ENCODE assay signal across 14 cellular contexts in the genomic region with DNA sequence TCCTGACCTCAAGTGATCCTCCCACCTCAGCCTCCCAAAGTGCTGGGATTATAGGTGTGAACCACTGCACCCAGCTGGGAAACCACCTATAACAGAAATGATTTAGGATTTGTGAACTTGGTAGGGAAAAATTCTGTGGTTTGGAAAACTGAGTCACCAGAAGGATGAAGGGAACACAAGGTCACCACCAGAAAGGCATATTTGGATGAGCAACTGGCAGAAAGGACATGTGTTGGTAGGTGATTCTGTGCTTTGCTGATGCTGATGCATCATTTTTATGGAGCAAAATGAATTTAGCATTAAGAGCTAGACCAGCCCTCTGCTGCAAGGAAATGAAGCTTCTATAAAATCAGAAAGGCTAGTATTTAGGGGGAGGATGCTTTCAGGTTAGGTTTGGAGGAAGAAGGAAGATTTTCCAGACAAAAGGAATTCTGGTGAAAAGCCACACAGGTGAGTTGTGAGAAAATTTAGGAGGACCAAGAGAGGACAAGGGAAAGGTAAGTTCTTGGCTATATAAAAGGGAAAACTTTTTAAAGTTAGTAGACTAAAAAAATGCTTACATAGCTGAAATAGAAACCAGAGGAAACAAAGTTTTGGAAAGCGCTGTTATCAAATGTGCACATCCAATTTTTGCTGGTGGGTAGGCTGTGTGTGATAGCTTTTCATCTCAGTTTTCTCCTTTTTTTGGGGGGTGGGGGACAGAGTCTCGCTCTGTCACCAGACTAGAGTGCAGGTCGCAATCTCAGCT. TPM values are rescaled to one million over a fixed set of nuclear protein-coding genes. Genes with fewer than 3 reads are reported as not detected.
A peak's percentile ranks its signal among the peaks of the same experiment; 100 is the strongest.
DNase-seq lines count a peak whose midpoint lies in the region; ATAC-seq, FAIRE-seq and TF ChIP-seq lines count a peak whose summit lies in the region.
"Had no signal": no experiment of that assay in that cellular context is flagged by ENCODE, and none has a peak within 500 bp of the region (broad histone marks: within the 10 kb centered on the region; RNA-seq: fewer than 3 reads in every experiment).

No MANE protein-coding gene starts in this region.

- ATAC-seq in activated T-cell treated with anti-CD3 and anti-CD28 coated beads, Interleukin-2, amount 50 U/mL, for 72 hours (replicated peaks in 1 of 2), result no peak
- ATAC-seq in pancreas, result no peak
- ATAC-seq: CD8-positive, alpha-beta T cell; HCT116 had no signal

- peaks cover 14 to 31% of the 10 kb centered on the region in 2 donors for H3K36me3 Mint-ChIP-seq in activated T-cell treated with anti-CD3 and anti-CD28 coated beads, Interleukin-2, amount 50 U/mL, for 72 hours (ENCODE audit: insufficient read depth in 2 of 2)
- peaks cover 32% of the 10 kb centered on the region for H3K36me3 Mint-ChIP-seq in activated CD4-positive, alpha-beta memory T cell treated with anti-CD3 and anti-CD28 coated beads, Interleukin-2, amount 10 ng/mL, durations not matched to agents 7 days and 5 days (ENCODE audit: low read depth)
- H3K36me3 Mint-ChIP-seq: neural progenitor cell had no signal

- peak overlapping the region; percentile 73 for H3K27ac Mint-ChIP-seq in activated T-cell treated with anti-CD3 and anti-CD28 coated beads, Interleukin-2, amount 50 U/mL, for 72 hours
- H3K27ac Mint-ChIP-seq in activated CD4-positive, alpha-beta memory T cell treated with anti-CD3 and anti-CD28 coated beads, Interleukin-2, amount 10 ng/mL, durations not matched to agents 7 days and 5 days, result peak overlapping the region; percentile 26
- H3K27ac Mint-ChIP-seq: CD8-positive, alpha-beta T cell; neural progenitor cell had no signal

- intact Hi-C loops in transverse colon (cut with DNase I; ENCODE audit: low total_unique reads) (no loop called here), pancreas (cut with DNase I) (loop anchor here in 1 of 3 donors (10.0 kb wide), 1 partner anchor 158 kb away; a partner anchor contains a TSS)

- peaks cover 49% of the 10 kb centered on the region for H3K4me1 Mint-ChIP-seq in activated T-cell treated with anti-CD3 and anti-CD28 coated beads, Interleukin-2, amount 50 U/mL, for 72 hours (ENCODE audit: low read depth)
- H3K4me1 Mint-ChIP-seq in activated CD4-positive, alpha-beta memory T cell treated with anti-CD3 and anti-CD28 coated beads, Interleukin-2, amount 10 ng/mL, durations not matched to agents 7 days and 5 days, result peaks cover 45% of the 10 kb centered on the region

- H3K4me3 ChIP-seq in transverse colon (no peak overlapping the region), pancreas (no peak overlapping the region)
- H3K4me3 ChIP-seq: neural progenitor cell had no signal

- H3K27ac ChIP-seq in transverse colon (peak overlapping the region; percentile 77 to 86 (median 83)), caudate nucleus (ENCODE audit: low read depth, low read length) (no peak overlapping the region), pancreas (peak overlapping the region in 1 of 4 donors; percentile 15)
- H3K27ac ChIP-seq: neural progenitor cell, VCaP had no signal

- no peaks in the 10 kb centered on the region for H3K9me3 ChIP-seq in transverse colon
- no peaks in the 10 kb centered on the region for H3K9me3 ChIP-seq in pancreas
- H3K9me3 ChIP-seq: heart left ventricle had no signal

- H3K27me3 Mint-ChIP-seq in activated T-cell treated with anti-CD3 and anti-CD28 coated beads, Interleukin-2, amount 50 U/mL, for 72 hours (ENCODE audit: low read depth), result no peaks in the 10 kb centered on the region
- no peaks in the 10 kb centered on the region for H3K27me3 Mint-ChIP-seq in activated CD4-positive, alpha-beta memory T cell treated with anti-CD3 and anti-CD28 coated beads, Interleukin-2, amount 10 ng/mL, durations not matched to agents 7 days and 5 days

- H3K4me1 ChIP-seq in transverse colon (peaks cover 5 to 40% (median 20%) of the 10 kb centered on the region in 4 donors), pancreas (peaks cover 0 to 10% (median 5%) of the 10 kb centered on the region in 3 donors)

- FAIRE-seq in pancreas (lab: Jason Lieb, UNC), result no peak

- H3K36me3 ChIP-seq in transverse colon (no peaks in the 10 kb centered on the region), pancreas (no peaks in the 10 kb centered on the region)
- H3K36me3 ChIP-seq: neural progenitor cell had no signal

- no peak for TF ChIP-seq EP300 in transverse colon (IDR thresholded peaks at IDR 0.05; ENCODE audit: low read depth)

- POLR2A ChIA-PET in activated CD4-positive, alpha-beta memory T cell treated with anti-CD3 and anti-CD28 coated beads, Interleukin-2, amount 10 ng/mL, durations not matched to agents 7 days and 5 days (lab: Charles Lee), result interaction anchor here (1.4 to 5.6 kb wide), 6 partner anchors 9 to 156 kb away, joined by 3 to 35 read pairs (median 16); a partner anchor contains a TSS

- H3K4me3 Mint-ChIP-seq in activated T-cell treated with anti-CD3 and anti-CD28 coated beads, Interleukin-2, amount 50 U/mL, for 72 hours, result peak overlapping the region; percentile 54 to 78
- no peak overlapping the region for H3K4me3 Mint-ChIP-seq in activated CD4-positive, alpha-beta memory T cell treated with anti-CD3 and anti-CD28 coated beads, Interleukin-2, amount 10 ng/mL, durations not matched to agents 7 days and 5 days
- H3K4me3 Mint-ChIP-seq: CD8-positive, alpha-beta T cell; neural progenitor cell had no signal

- in situ Hi-C loops in transverse colon (cut with MboI; ENCODE audit: low pct_ligation_motif_present in 1 of 4, low pct_unique_long_range_greater_than_20kb in 1 of 4, low sequenced_read_pairs in 3 of 4), result loop anchor here in 1 of 4 donors (10.0 kb wide), 1 partner anchor 158 kb away; a partner anchor contains a TSS

- CTCF ChIA-PET in activated CD4-positive, alpha-beta memory T cell treated with anti-CD3 and anti-CD28 coated beads, Interleukin-2, amount 10 ng/mL, durations not matched to agents 7 days and 5 days (lab: Charles Lee), result interaction anchor here (0.9 to 8.6 kb wide), 8 partner anchors 14 to 157 kb away, joined by 3 to 76 read pairs (median 16); a partner anchor contains a TSS

- TF ChIP-seq CTCF in transverse colon (IDR thresholded peaks at IDR 0.05), result no peak
- no peak for TF ChIP-seq CTCF in pancreas (IDR thresholded peaks at IDR 0.05)

- no peak for TF ChIP-seq POLR2A in transverse colon (IDR thresholded peaks at IDR 0.05)

- 94 to 97% methylated on average over 3 of the region's 3 CpGs for WGBS in transverse colon (ENCODE audit: low coverage in 1 of 2), 2 donors
- WGBS in pancreas, 2 donors, result 96 to 100% methylated on average over 3 of the region's 3 CpGs

- H3K27me3 ChIP-seq in transverse colon, result no peaks in the 10 kb centered on the region
- no peaks in the 10 kb centered on the region for H3K27me3 ChIP-seq in pancreas
- H3K27me3 ChIP-seq: heart left ventricle had no signal

- H3K9me3 Mint-ChIP-seq in activated T-cell treated with anti-CD3 and anti-CD28 coated beads, Interleukin-2, amount 50 U/mL, for 72 hours, result no peaks in the 10 kb centered on the region
- no peaks in the 10 kb centered on the region for H3K9me3 Mint-ChIP-seq in activated CD4-positive, alpha-beta memory T cell treated with anti-CD3 and anti-CD28 coated beads, Interleukin-2, amount 10 ng/mL, durations not matched to agents 7 days and 5 days
- H3K9me3 Mint-ChIP-seq: CD8-positive, alpha-beta T cell; neural progenitor cell had no signal

- no peak for DNase-seq in activated T-cell treated with anti-CD3 and anti-CD28 coated beads, Interleukin-2, amount 50 U/mL, for 72 hours
- no peak for DNase-seq in activated T-cell treated with anti-CD3 and anti-CD28 coated beads, Interleukin-2, amount 50 U/mL, for 48 hours
- no peak for DNase-seq in activated CD4-positive, alpha-beta memory T cell treated with anti-CD3 and anti-CD28 coated beads, Interleukin-2, amount 10 ng/mL, durations not matched to agents 7 days and 5 days
- DNase-seq in hepatic stellate cell (ENCODE audit: low spot score) (peak; percentile 57), transverse colon (no peak), mucosa of gallbladder (ENCODE audit: low spot score) (no peak), caudate nucleus (lab: John Stamatoyannopoulos, UW) (no peak), pancreas (no peak)
- DNase-seq: aorta; CD8-positive, alpha-beta T cell; heart left ventricle had no signal

RNA-seq across cellular contexts. Expression of a gene that starts 3.6 kb away (rescaled TPM):
- 10 to 100 TPM; 76.1 to 79.0 TPM for total RNA-seq in activated T-cell treated with anti-CD3 and anti-CD28 coated beads, Interleukin-2, amount 50 U/mL, for 72 hours
- total RNA-seq in activated CD4-positive, alpha-beta memory T cell treated with anti-CD3 and anti-CD28 coated beads, Interleukin-2, amount 10 ng/mL, durations not matched to agents 7 days and 5 days, result 10 to 100 TPM; 50.7 to 51.2 TPM
- total RNA-seq in transverse colon, result 10 to 100 TPM in 3 of 4 donors, 1 to 10 TPM in 1; 7.6 to 29.5 (median 16.6) TPM
- total RNA-seq in mucosa of gallbladder, result 23.2 TPM
- total RNA-seq in pancreas, result 10 to 100 TPM in 1 of 6 donors, 1 to 10 TPM in 5; 6.1 to 11.2 (median 7.9) TPM
- polyA plus RNA-seq in pancreas, result 1 to 10 TPM; 3.2 to 6.2 TPM

RNA-seq across cellular contexts. Expression of a gene that starts 30.0 kb away (rescaled TPM):
- 10 to 100 TPM in 1 of 2 donors, 1 to 10 TPM in 1; 7.9 to 11.4 TPM for total RNA-seq in activated T-cell treated with anti-CD3 and anti-CD28 coated beads, Interleukin-2, amount 50 U/mL, for 72 hours
- total RNA-seq in activated CD4-positive, alpha-beta memory T cell treated with anti-CD3 and anti-CD28 coated beads, Interleukin-2, amount 10 ng/mL, durations not matched to agents 7 days and 5 days, result 1 to 10 TPM; 6.3 to 8.5 TPM
- 10 to 100 TPM in 3 of 4 donors, not detected in 1; 11.1 to 16.9 (median 16.7) TPM for total RNA-seq in transverse colon
- 10.6 TPM for total RNA-seq in mucosa of gallbladder
- 1 to 10 TPM; 2.6 to 4.4 (median 3.5) TPM for total RNA-seq in pancreas
- polyA plus RNA-seq in pancreas, result 1 to 10 TPM in 1 of 2 donors, under 1 TPM in 1; 0.68 to 5.5 TPM

RNA-seq across cellular contexts. Expression of a gene that starts 30.3 kb away (rescaled TPM):
- total RNA-seq in activated T-cell treated with anti-CD3 and anti-CD28 coated beads, Interleukin-2, amount 50 U/mL, for 72 hours, result 10 to 100 TPM; 16.6 to 17.2 TPM
- total RNA-seq in activated CD4-positive, alpha-beta memory T cell treated with anti-CD3 and anti-CD28 coated beads, Interleukin-2, amount 10 ng/mL, durations not matched to agents 7 days and 5 days, result 10 to 100 TPM; 10.7 to 11.2 TPM
- total RNA-seq in transverse colon, result 10 to 100 TPM in 3 of 4 donors, 1 to 10 TPM in 1; 9.2 to 25.1 (median 18.8) TPM
- 13.7 TPM for total RNA-seq in mucosa of gallbladder
- 1 to 10 TPM; 5.0 to 7.7 (median 6.7) TPM for total RNA-seq in pancreas
- 1 to 10 TPM; 5.0 to 8.1 TPM for polyA plus RNA-seq in pancreas
